In genomic region chr6:20876016-20876415, GRCh38 we compare ENCODE assay signal across 14 cellular contexts.
DNase-seq lines count a peak whose midpoint lies in the region; ATAC-seq, FAIRE-seq and TF ChIP-seq lines count a peak whose summit lies in the region.
"Had no signal": no experiment of that assay in that cellular context is flagged by ENCODE, and none has a peak within 500 bp of the region (broad histone marks: within the 10 kb centered on the region; RNA-seq: fewer than 3 reads in every experiment).

No MANE protein-coding gene starts in this region.

- FAIRE-seq in D721Med (lab: Jason Lieb, UNC) = peak; percentile 11
- no peak for FAIRE-seq in HTR-8/SVneo (lab: Jason Lieb, UNC)

- H3K9me3 Mint-ChIP-seq in nephron = no peaks in the 10 kb centered on the region

- DNase-seq in D721Med (ENCODE audit: insufficient read length, low spot score) = no peak
- peak; percentile 76 for DNase-seq in LHCN-M2 (ENCODE audit: low read depth)
- DNase-seq in choroid plexus epithelial cell (ENCODE audit: low read depth) = peak; percentile 88
- no peak for DNase-seq in H7
- no peak for DNase-seq in left ventricle myocardium superior
- DNase-seq in HTR-8/SVneo (ENCODE audit: insufficient read length, low spot score) = no peak
- DNase-seq: activated CD4-positive, alpha-beta memory T cell treated with anti-CD3 and anti-CD28 coated beads, Interleukin-2, amount 10 ng/mL, durations not matched to agents 7 days and 5 days; adrenal gland; head of caudate nucleus; NCI-H2081 treated with DMSO at 0.1 percent for 48 hours; stimulated activated CD4-positive, alpha-beta T cell treated with anti-CD3 and anti-CD28 coated beads, Interleukin-15, amount 100 ng/mL, for 24 hours; stimulated activated naive CD8-positive, alpha-beta T cell treated with anti-CD3 and anti-CD28 coated beads, Interleukin-15, Interleukin-2, amounts not matched to agents 100 U/mL and 50 U/mL, for 24 hours had no signal

- no peaks in the 10 kb centered on the region for H3K27me3 Mint-ChIP-seq in nephron (ENCODE audit: low read depth)
- H3K27me3 Mint-ChIP-seq: activated CD4-positive, alpha-beta memory T cell treated with anti-CD3 and anti-CD28 coated beads, Interleukin-2, amount 10 ng/mL, durations not matched to agents 7 days and 5 days had no signal

- H3K4me1 Mint-ChIP-seq in nephron = peaks cover 48% of the 10 kb centered on the region

- H3K27me3 ChIP-seq in H7 (ENCODE audit: control insufficient read depth, insufficient read depth, low read length) = no peaks in the 10 kb centered on the region
- H3K27me3 ChIP-seq: adrenal gland had no signal

- TF ChIP-seq CTCF in D721Med (IDR thresholded peaks at IDR 0.05; ENCODE audit: insufficient read depth, missing control alignments) = no peak
- TF ChIP-seq CTCF in choroid plexus epithelial cell (conservative IDR thresholded peaks at IDR 0.05; ENCODE audit: low read depth, low read length) = no peak
- TF ChIP-seq CTCF in nephron (IDR thresholded peaks at IDR 0.05; ENCODE audit: unreplicated experiment in 3 of 3) = no peak

- peak overlapping the region; percentile 27 to 89 (median 88) for H3K27ac Mint-ChIP-seq in nephron
- H3K27ac Mint-ChIP-seq: activated CD4-positive, alpha-beta memory T cell treated with anti-CD3 and anti-CD28 coated beads, Interleukin-2, amount 10 ng/mL, durations not matched to agents 7 days and 5 days had no signal

- no peaks in the 10 kb centered on the region for H3K36me3 ChIP-seq in H7 (replicated peaks; ENCODE audit: control insufficient read depth, insufficient read depth, low read length)
- H3K36me3 ChIP-seq: adrenal gland had no signal

- H3K4me3 Mint-ChIP-seq in nephron = no peak overlapping the region
- H3K4me3 Mint-ChIP-seq: activated CD4-positive, alpha-beta memory T cell treated with anti-CD3 and anti-CD28 coated beads, Interleukin-2, amount 10 ng/mL, durations not matched to agents 7 days and 5 days had no signal

- H3K36me3 Mint-ChIP-seq in nephron (ENCODE audit: low read depth) = no peaks in the 10 kb centered on the region

- intact Hi-C loops in left ventricle myocardium superior (cut with micrococcal nuclease) = loop anchor here (10.0 kb wide), 1 partner anchor 709 kb away; no protein-coding TSS in a partner anchor

- no peak overlapping the region for H3K4me3 ChIP-seq in choroid plexus epithelial cell (ENCODE audit: low read depth, low read length)
- H3K4me3 ChIP-seq in H7 (ENCODE audit: insufficient read depth, low read depth, low read length) = no peak overlapping the region
- H3K4me3 ChIP-seq: adrenal gland had no signal

- ATAC-seq in HG03095 (IDR thresholded peaks at IDR 0.05; ENCODE audit: unreplicated experiment) (no peak), left ventricle myocardium superior (no peak)
- ATAC-seq: stimulated activated naive CD8-positive, alpha-beta T cell treated with anti-CD3 and anti-CD28 coated beads, Interleukin-15, Interleukin-2, amounts not matched to agents 100 U/mL and 50 U/mL, for 24 hours had no signal

Comparison
In these comparisons a context has a peak if more than half of its experiments do, and no peak if none do; other contexts are left out.
1. DNase-seq: peak in LHCN-M2 (single experiment) and choroid plexus epithelial cell (single experiment); none in D721Med (single experiment), H7 (single experiment), left ventricle myocardium superior (single experiment) and HTR-8/SVneo (single experiment).